8 cellular contexts compared by ENCODE assay signal in the genomic region with DNA sequence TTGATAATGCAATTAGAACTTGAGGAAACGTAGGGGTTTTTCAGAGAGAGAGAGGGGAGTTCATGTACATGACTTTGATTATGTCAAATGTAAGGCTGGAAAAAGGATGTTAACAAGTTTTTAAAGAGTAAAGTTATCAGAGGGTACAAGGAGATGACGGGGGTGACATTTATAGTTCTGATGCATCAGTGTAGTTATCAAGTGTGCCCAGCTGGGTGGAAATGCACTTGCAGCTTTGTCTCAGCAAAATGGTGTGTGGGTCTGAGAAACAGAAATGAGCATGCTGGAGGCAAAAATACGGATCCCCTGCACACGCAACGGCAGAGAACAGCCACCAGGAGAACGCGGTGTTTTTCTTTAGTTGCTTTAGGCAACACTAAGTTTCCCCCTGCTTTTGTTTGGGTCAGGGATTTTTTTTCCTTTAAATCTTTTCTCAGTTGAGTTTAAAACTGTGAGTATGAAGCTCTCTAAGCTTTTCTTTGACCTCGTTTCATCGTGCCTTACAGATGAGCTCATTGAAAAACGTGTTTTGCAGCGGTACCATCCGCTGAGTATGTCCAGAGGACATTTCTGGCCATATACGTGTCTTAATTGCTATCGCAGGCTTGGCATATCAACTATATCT.
A peak's percentile ranks its signal among the peaks of the same experiment; 100 is the strongest.
DNase-seq lines count a peak whose midpoint lies in the region; ATAC-seq, FAIRE-seq and TF ChIP-seq lines count a peak whose summit lies in the region.
"Had no signal": no experiment of that assay in that cellular context is flagged by ENCODE, and none has a peak within 500 bp of the region (broad histone marks: within the 10 kb centered on the region; RNA-seq: fewer than 3 reads in every experiment).

No MANE protein-coding gene starts in this region.

- POLR2A ChIA-PET in HEK293T (lab: Yijun Ruan, JAX) = no interaction called here

- DNase-seq in HEK293T (ENCODE audit: extremely low spot score) (peak; percentile 42), dedifferentiated amniotic fluid mesenchymal stem cell (ENCODE audit: extremely low spot score) (peak; percentile 70), left kidney (ENCODE audit: low read depth, low spot score) (peak; percentile 65), type B pancreatic cell (ENCODE audit: extremely low spot score, unreplicated experiment) (no peak), erythroblast (lab: John Stamatoyannopoulos, UW) (no peak), GM12892 (ENCODE audit: insufficient read length) (no peak)
- DNase-seq: upper lobe of left lung had no signal

- peaks cover 3% of the 10 kb centered on the region for H3K36me3 Mint-ChIP-seq in type B pancreatic cell

- no peak for FAIRE-seq in GM12892 (lab: Jason Lieb, UNC)

- TF ChIP-seq CTCF in type B pancreatic cell (conservative IDR thresholded peaks at IDR 0.05) = peak; percentile 67

- H3K27me3 Mint-ChIP-seq in type B pancreatic cell = no peaks in the 10 kb centered on the region

- H3K27ac Mint-ChIP-seq in type B pancreatic cell = peak overlapping the region; percentile 79

- no peak for TF ChIP-seq POLR2A in erythroblast (IDR thresholded peaks at IDR 0.05; ENCODE audit: low read length)
- no peak for TF ChIP-seq POLR2A in GM12892 (IDR thresholded peaks at IDR 0.05; ENCODE audit: low read depth, low read length)

- ATAC-seq in HG03342 (IDR thresholded peaks at IDR 0.05; ENCODE audit: unreplicated experiment) = no peak

- CTCF ChIA-PET in HEK293T (lab: Yijun Ruan, JAX) = interaction anchor here (1.0 to 2.6 kb wide), 2 partner anchors 10 to 13 kb away, joined by 7 to 8 read pairs; no protein-coding TSS in a partner anchor

- peaks cover 45% of the 10 kb centered on the region for H3K4me1 Mint-ChIP-seq in type B pancreatic cell (ENCODE audit: unreplicated experiment)

- peak overlapping the region; percentile 50 for H3K4me3 Mint-ChIP-seq in type B pancreatic cell

- H3K9me3 Mint-ChIP-seq in type B pancreatic cell = peaks cover 4% of the 10 kb centered on the region

TF ChIP-seq in HEK293T, 16 proteins besides CTCF, POLR2A, EP300 and RAD21:
- TF ChIP-seq, protein P1, sequence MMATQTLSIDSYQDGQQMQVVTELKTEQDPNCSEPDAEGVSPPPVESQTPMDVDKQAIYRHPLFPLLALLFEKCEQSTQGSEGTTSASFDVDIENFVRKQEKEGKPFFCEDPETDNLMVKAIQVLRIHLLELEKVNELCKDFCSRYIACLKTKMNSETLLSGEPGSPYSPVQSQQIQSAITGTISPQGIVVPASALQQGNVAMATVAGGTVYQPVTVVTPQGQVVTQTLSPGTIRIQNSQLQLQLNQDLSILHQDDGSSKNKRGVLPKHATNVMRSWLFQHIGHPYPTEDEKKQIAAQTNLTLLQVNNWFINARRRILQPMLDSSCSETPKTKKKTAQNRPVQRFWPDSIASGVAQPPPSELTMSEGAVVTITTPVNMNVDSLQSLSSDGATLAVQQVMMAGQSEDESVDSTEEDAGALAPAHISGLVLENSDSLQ (IDR thresholded peaks at IDR 0.05) = 0 out of 2 replicates have a peak, but pooled peaks have one; percentile 1
- TF ChIP-seq TARDBP (IDR thresholded peaks at IDR 0.05) = no peak

Comparison
In these comparisons a context has a peak if more than half of its experiments do, and no peak if none do; other contexts are left out.
1. DNase-seq: peak in HEK293T (single experiment), dedifferentiated amniotic fluid mesenchymal stem cell (single experiment) and left kidney (single experiment); none in type B pancreatic cell (single experiment), erythroblast (0 of 2) and GM12892 (single experiment).